ENCODE assay signal across 14 cellular contexts in the genomic region with DNA sequence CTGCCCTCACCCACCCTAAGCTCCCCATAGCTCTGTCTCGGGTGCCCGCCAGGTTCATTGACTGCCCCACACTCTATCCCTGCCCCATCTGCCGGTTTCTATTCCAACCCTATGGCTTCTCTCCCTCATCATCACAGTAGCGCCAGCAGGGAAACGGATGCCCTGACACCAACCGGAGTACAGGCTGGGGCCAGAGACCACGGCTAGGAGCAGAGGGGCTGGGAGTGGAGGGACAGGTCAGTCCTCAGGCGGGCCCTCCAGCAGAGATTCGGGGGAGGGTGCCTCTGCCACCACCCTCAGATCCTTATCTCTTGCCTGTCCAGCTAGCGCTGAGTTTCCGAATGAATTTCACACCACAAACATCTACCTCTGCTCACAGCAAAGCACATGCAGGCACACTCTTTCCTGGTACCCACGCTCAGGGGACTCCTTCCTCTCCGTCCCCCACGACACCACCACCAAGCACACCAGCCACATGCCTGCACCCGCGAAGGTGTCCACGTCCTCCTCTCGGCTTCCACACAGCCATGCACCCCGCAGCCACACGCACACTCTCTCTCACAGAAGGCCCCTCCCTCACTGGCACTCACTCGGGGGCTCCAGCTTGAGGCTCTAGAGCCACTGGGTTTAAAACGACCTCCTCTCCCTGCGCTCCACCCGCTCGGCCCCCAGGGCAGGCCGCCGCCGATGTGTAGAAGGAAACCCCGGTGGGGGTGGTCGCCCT. TPM values are rescaled to one million over a fixed set of nuclear protein-coding genes. Genes with fewer than 3 reads are reported as not detected.
DNase-seq lines count a peak whose midpoint lies in the region; ATAC-seq and TF ChIP-seq lines count a peak whose summit lies in the region.
"Had no signal": no experiment of that assay in that cellular context is flagged by ENCODE, and none has a peak within 500 bp of the region (broad histone marks: within the 10 kb centered on the region; RNA-seq: fewer than 3 reads in every experiment).

No MANE protein-coding gene starts in this region.

- no peak for TF ChIP-seq POLR2A in gastroesophageal sphincter (IDR thresholded peaks at IDR 0.05)
- no peak for TF ChIP-seq POLR2A in sigmoid colon (IDR thresholded peaks at IDR 0.05)

- WGBS in gastroesophageal sphincter (ENCODE audit: low coverage in 1 of 2), 2 donors = 18 to 23% methylated on average over 5 to 8 of the region's 30 CpGs
- 6 to 13% methylated on average over 30 of the region's 30 CpGs for WGBS in sigmoid colon, 2 donors

- ATAC-seq in Panc1 (peak; percentile 15; the same call in 1 of the 2 replicates), gastroesophageal sphincter (peak; percentile 12), left colon (no peak), GM19351 (IDR thresholded peaks at IDR 0.05; ENCODE audit: unreplicated experiment) (no peak), HG03439 (IDR thresholded peaks at IDR 0.05; ENCODE audit: unreplicated experiment) (no peak)
- ATAC-seq: Right ventricle myocardium inferior had no signal

- POLR2A ChIA-PET in Panc1 (lab: Charles Lee) = no interaction called here

- BruUV-seq in Panc1 (replicated peaks; lab: Mats Ljungman, UMichigan) = no TSS peak

- H3K36me3 ChIP-seq in H7 (replicated peaks; ENCODE audit: control insufficient read depth, insufficient read depth, low read length) = no peaks in the 10 kb centered on the region
- no peaks in the 10 kb centered on the region for H3K36me3 ChIP-seq in Panc1 (ENCODE audit: control insufficient read depth, insufficient read depth, low read length)
- H3K36me3 ChIP-seq in gastroesophageal sphincter = peaks cover 0 to under 1% of the 10 kb centered on the region in 2 donors
- no peaks in the 10 kb centered on the region for H3K36me3 ChIP-seq in sigmoid colon
- H3K36me3 ChIP-seq: colonic mucosa had no signal

- H3K9me3 ChIP-seq in Panc1 (ENCODE audit: control insufficient read depth, insufficient read depth, low read depth, low read length) = no peaks in the 10 kb centered on the region
- no peaks in the 10 kb centered on the region for H3K9me3 ChIP-seq in gastroesophageal sphincter
- no peaks in the 10 kb centered on the region for H3K9me3 ChIP-seq in sigmoid colon
- H3K9me3 ChIP-seq: colonic mucosa had no signal

- CTCF ChIA-PET in Panc1 (lab: Charles Lee) = no interaction called here

- TF ChIP-seq CTCF in Panc1 (IDR thresholded peaks at IDR 0.05) = no peak
- TF ChIP-seq CTCF in gastroesophageal sphincter (IDR thresholded peaks at IDR 0.05) = no peak
- no peak for TF ChIP-seq CTCF in sigmoid colon (IDR thresholded peaks at IDR 0.05)

- in situ Hi-C loops in Panc1 (cut with HindIII; ENCODE audit: low pct_unique_long_range_greater_than_20kb, low sequenced_read_pairs) = no loop called here

- H3K4me1 ChIP-seq in Panc1 (ENCODE audit: control insufficient read depth, insufficient read depth, low read length) (0 out of 2 replicates have a peak, but pooled peaks cover 2% of the 10 kb centered on the region), gastroesophageal sphincter (peaks cover 0 to 37% (median 19%) of the 10 kb centered on the region in 3 donors), sigmoid colon (peaks cover 0 to 30% (median 19%) of the 10 kb centered on the region in 4 donors)
- H3K4me1 ChIP-seq: colonic mucosa had no signal

- no peak overlapping the region for H3K27ac ChIP-seq in Panc1 (ENCODE audit: low read length)
- H3K27ac ChIP-seq in gastroesophageal sphincter = peak overlapping the region in 1 of 4 donors; percentile 38
- no peak overlapping the region for H3K27ac ChIP-seq in sigmoid colon
- H3K27ac ChIP-seq: colonic mucosa had no signal

- TF ChIP-seq EP300 in gastroesophageal sphincter (IDR thresholded peaks at IDR 0.05) (no peak), sigmoid colon (IDR thresholded peaks at IDR 0.05) (no peak)

- intact Hi-C loops in Panc1 (cut with micrococcal nuclease; ENCODE audit: unreplicated experiment) = no loop called here
- intact Hi-C loops in sigmoid colon (cut with DNase I) = no loop called here
- intact Hi-C loops in left colon (cut with DNase I, micrococcal nuclease) = no loop called here

- H3K27me3 ChIP-seq in H7 (ENCODE audit: control insufficient read depth, insufficient read depth, low read length) = peaks cover 96% of the 10 kb centered on the region
- H3K27me3 ChIP-seq in Panc1 (ENCODE audit: control insufficient read depth, insufficient read depth, low read length) = peaks cover 19% of the 10 kb centered on the region
- H3K27me3 ChIP-seq in gastroesophageal sphincter = peaks cover 90% of the 10 kb centered on the region
- peaks cover 49 to 89% (median 66%) of the 10 kb centered on the region in 3 donors for H3K27me3 ChIP-seq in sigmoid colon

- peak overlapping the region; percentile 0; the same call in 1 of the 2 replicates for H3K4me3 ChIP-seq in H7 (ENCODE audit: insufficient read depth, low read depth, low read length)
- H3K4me3 ChIP-seq in Panc1 (ENCODE audit: low read depth in 2 of 2, low read length in 2 of 2) = peak overlapping the region; percentile 13 to 14; a peak in 2 of 4 replicates
- H3K4me3 ChIP-seq in gastroesophageal sphincter = peak overlapping the region in 1 of 2 donors; percentile 47
- peak overlapping the region in 3 of 4 donors; percentile 26 to 41 (median 41) for H3K4me3 ChIP-seq in sigmoid colon

- no peak for DNase-seq in H7
- no peak for DNase-seq in Panc1 (ENCODE audit: low read depth, low spot score)
- no peak for DNase-seq in sigmoid colon
- DNase-seq in left colon = no peak
- DNase-seq: activated CD4-positive, alpha-beta T cell treated with anti-CD3 and anti-CD28 coated beads, Interleukin-2, amount 10 ng/mL, durations not matched to agents 7 days and 5 days; activated naive CD4-positive, alpha-beta T cell treated with anti-CD3 and anti-CD28 coated beads, Interleukin-2, amount 50 U/mL, for 16 hours; colonic mucosa; DMS153; stimulated activated naive CD4-positive, alpha-beta T cell treated with Interleukin-2 at 50 U/mL for 16 hours had no signal

RNA-seq across cellular contexts. Expression of gene TAL1, which starts 7.2 kb away (rescaled TPM):
- 0.07 and 0.70 TPM in 2 replicates for total RNA-seq in H7 (2014; rRNA removed; shearing (Covaris generic))
- 0.05 TPM for total RNA-seq in Panc1 (2021; ENCODE audit: unreplicated experiment)
- 0.08 TPM for polyA plus RNA-seq in Panc1 (2012; ENCODE audit: insufficient read length)
- total RNA-seq in gastroesophageal sphincter = 1 to 10 TPM; 3.0 to 4.2 (median 3.6) TPM
- total RNA-seq in sigmoid colon = 1 to 10 TPM; 2.3 to 3.9 (median 3.2) TPM
- polyA plus RNA-seq in sigmoid colon = 1 to 10 TPM in 2 of 3 donors, not detected in 1; 1.2 to 1.4 TPM
- total RNA-seq in left colon = 1 to 10 TPM; 1.2 to 1.3 TPM
- total RNA-seq: activated CD4-positive, alpha-beta T cell treated with anti-CD3 and anti-CD28 coated beads, Interleukin-2, amount 10 ng/mL, durations not matched to agents 7 days and 5 days had no signal

RNA-seq across cellular contexts. Expression of gene PDZK1IP1, which starts 35.0 kb away (rescaled TPM):
- not detected in 2 replicates for total RNA-seq in H7 (2014; rRNA removed; shearing (Covaris generic))
- total RNA-seq in Panc1 (2021; ENCODE audit: unreplicated experiment) = not detected
- not detected for polyA plus RNA-seq in Panc1 (2012; ENCODE audit: insufficient read length)
- total RNA-seq in gastroesophageal sphincter = 10 to 100 TPM in 1 of 4 donors, under 1 TPM in 1, not detected in 2; 0.78 to 13.0 TPM
- total RNA-seq in sigmoid colon = not detected
- 100 to 1,000 TPM in 1 of 3 donors, 10 to 100 TPM in 2; 31.9 to 291 (median 35.4) TPM for polyA plus RNA-seq in sigmoid colon
- 100 to 1,000 TPM in 1 of 2 donors, 10 to 100 TPM in 1; 32.4 to 107 TPM for total RNA-seq in left colon
- total RNA-seq: activated CD4-positive, alpha-beta T cell treated with anti-CD3 and anti-CD28 coated beads, Interleukin-2, amount 10 ng/mL, durations not matched to agents 7 days and 5 days; glomerular endothelial cell; Right ventricle myocardium inferior had no signal

Comparison
In these comparisons a context has a peak if more than half of its experiments do, and no peak if none do; other contexts are left out.
1. ATAC-seq: peak in Panc1 (single experiment) and gastroesophageal sphincter (single experiment); none in left colon (single experiment), GM19351 (single experiment) and HG03439 (single experiment).